ENCODE assay signal across 7 cellular contexts in the genomic region with DNA sequence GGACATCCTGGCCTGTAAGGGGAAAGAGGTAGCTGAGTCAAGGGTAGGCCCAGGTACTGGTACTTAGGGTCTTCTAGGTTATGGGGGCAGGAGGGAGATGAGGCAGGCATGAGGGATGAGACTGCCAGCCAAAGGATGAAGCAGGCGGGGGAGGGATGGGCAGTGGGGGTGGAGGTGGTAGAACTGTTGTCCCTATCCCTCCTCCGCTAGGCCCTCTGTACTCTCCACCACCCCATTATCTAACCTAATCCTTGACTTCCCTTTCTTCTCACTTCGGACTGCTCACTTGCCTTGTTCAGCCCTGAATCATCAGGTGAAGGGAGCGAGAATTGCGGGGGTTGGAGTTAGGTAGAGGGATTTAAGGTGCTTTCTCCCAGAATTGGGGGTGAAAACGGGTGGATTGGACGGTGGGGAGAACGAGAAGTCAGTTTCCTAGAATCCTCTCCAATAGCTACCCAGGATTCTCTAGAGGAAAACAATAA. TPM values are rescaled to one million over a fixed set of nuclear protein-coding genes. Genes with fewer than 3 reads are reported as not detected.
DNase-seq lines count a peak whose midpoint lies in the region; ATAC-seq, FAIRE-seq and TF ChIP-seq lines count a peak whose summit lies in the region.

No MANE protein-coding gene starts in this region.

- no peak for FAIRE-seq in small intestine (lab: Jason Lieb, UNC)

- ATAC-seq in WTC11 (no peak), HG02885 (IDR thresholded peaks at IDR 0.05; ENCODE audit: poor library complexity, unreplicated experiment) (no peak)

- H3K9me3 ChIP-seq in right atrium auricular region (no peaks in the 10 kb centered on the region), small intestine (ENCODE audit: control insufficient read depth, low read depth) (no peaks in the 10 kb centered on the region)

- 7 to 21% (median 9%) methylated on average over 7 to 8 of the region's 8 CpGs for WGBS in small intestine, 3 donors

- H3K27ac ChIP-seq in right atrium auricular region (peak overlapping the region; percentile 92 to 95), small intestine (ENCODE audit: low read depth in 1 of 2, low read length in 1 of 2) (peak overlapping the region; percentile 80 to 93)

- POLR2A ChIA-PET in WTC11 (lab: Charles Lee) = interaction anchor here (0.7 to 1.7 kb wide), 3 partner anchors 27 to 76 kb away, joined by 3 to 9 read pairs (median 3); a partner anchor contains a TSS

- peak overlapping the region; percentile 98 for H3K27ac Mint-ChIP-seq in WTC11

- CTCF ChIA-PET in WTC11 (lab: Charles Lee) = interaction anchor here (0.6 to 2.2 kb wide), 9 partner anchors 13 to 144 kb away, joined by 3 to 9 read pairs (median 3); a partner anchor contains a TSS

- H3K4me3 ChIP-seq in HFF-Myc (replicated peaks; ENCODE audit: low read depth, low read length) = peak overlapping the region; percentile 59
- peak overlapping the region; percentile 55 to 61 for H3K4me3 ChIP-seq in right atrium auricular region
- peak overlapping the region; percentile 57 to 60 for H3K4me3 ChIP-seq in small intestine (ENCODE audit: low read depth in 1 of 2, low read length in 2 of 2)

- H3K36me3 Mint-ChIP-seq in WTC11 = no peaks in the 10 kb centered on the region

- no peak for DNase-seq in HFF-Myc (ENCODE audit: extremely low read depth, low read depth)
- DNase-seq in WTC11 (ENCODE audit: low spot score) = no peak
- DNase-seq in right atrium auricular region (ENCODE audit: low spot score) = no peak
- DNase-seq in small intestine = no peak
- no peak for DNase-seq in NCI-H1105 treated with DMSO at 0.1 percent for 48 hours (lab: John Stamatoyannopoulos, UW)
- DNase-seq in NCI-H1417 treated with DMSO at 0.1 percent for 48 hours (lab: John Stamatoyannopoulos, UW) = no peak

- H3K4me1 ChIP-seq in right atrium auricular region (peaks cover 0 to 14% of the 10 kb centered on the region in 2 donors), small intestine (ENCODE audit: control insufficient read depth in 2 of 2, insufficient read depth in 1 of 2, low read depth in 1 of 2, low read length in 1 of 2) (peaks cover 0 to 2% of the 10 kb centered on the region in 2 donors)

- peaks cover 32% of the 10 kb centered on the region for H3K4me1 Mint-ChIP-seq in WTC11

- H3K4me3 Mint-ChIP-seq in WTC11 = peak overlapping the region; percentile 87

- H3K36me3 ChIP-seq in right atrium auricular region (peaks cover 4% of the 10 kb centered on the region), small intestine (ENCODE audit: control insufficient read depth in 2 of 2, insufficient read depth in 2 of 2, low read length in 2 of 2) (no peaks in the 10 kb centered on the region)

- TF ChIP-seq CTCF in HFF-Myc (IDR thresholded peaks at IDR 0.05; ENCODE audit: low read depth, low read length, missing control alignments) (no peak), WTC11 (IDR thresholded peaks at IDR 0.05) (no peak), right atrium auricular region (IDR thresholded peaks at IDR 0.05) (no peak)

- H3K9me3 Mint-ChIP-seq in WTC11 = no peaks in the 10 kb centered on the region

- H3K27me3 ChIP-seq in right atrium auricular region (no peaks in the 10 kb centered on the region), small intestine (ENCODE audit: control insufficient read depth in 2 of 2, insufficient read depth in 2 of 2, low read length in 2 of 2) (no peaks in the 10 kb centered on the region)

- H3K27me3 Mint-ChIP-seq in WTC11 (ENCODE audit: low read depth) = no peaks in the 10 kb centered on the region

TF ChIP-seq in WTC11, 78 proteins besides CTCF, POLR2A, EP300 and RAD21 (continues in another document):
- TF ChIP-seq ZBTB21 (CRISPR knock-in tag; IDR thresholded peaks at IDR 0.05; ENCODE audit: borderline replicate concordance) (no peak), HMGA2 (CRISPR knock-in tag; IDR thresholded peaks at IDR 0.05) (no peak), IRF2 (CRISPR knock-in tag; IDR thresholded peaks at IDR 0.05; ENCODE audit: borderline replicate concordance, low read depth) (no peak), GABPB1 (CRISPR knock-in tag; IDR thresholded peaks at IDR 0.05) (no peak), ZNF121 (CRISPR knock-in tag; IDR thresholded peaks at IDR 0.05) (no peak), NR1H2 (CRISPR knock-in tag; IDR thresholded peaks at IDR 0.05) (no peak), RORB (CRISPR knock-in tag; IDR thresholded peaks at IDR 0.05) (no peak)
- TF ChIP-seq, protein P1, sequence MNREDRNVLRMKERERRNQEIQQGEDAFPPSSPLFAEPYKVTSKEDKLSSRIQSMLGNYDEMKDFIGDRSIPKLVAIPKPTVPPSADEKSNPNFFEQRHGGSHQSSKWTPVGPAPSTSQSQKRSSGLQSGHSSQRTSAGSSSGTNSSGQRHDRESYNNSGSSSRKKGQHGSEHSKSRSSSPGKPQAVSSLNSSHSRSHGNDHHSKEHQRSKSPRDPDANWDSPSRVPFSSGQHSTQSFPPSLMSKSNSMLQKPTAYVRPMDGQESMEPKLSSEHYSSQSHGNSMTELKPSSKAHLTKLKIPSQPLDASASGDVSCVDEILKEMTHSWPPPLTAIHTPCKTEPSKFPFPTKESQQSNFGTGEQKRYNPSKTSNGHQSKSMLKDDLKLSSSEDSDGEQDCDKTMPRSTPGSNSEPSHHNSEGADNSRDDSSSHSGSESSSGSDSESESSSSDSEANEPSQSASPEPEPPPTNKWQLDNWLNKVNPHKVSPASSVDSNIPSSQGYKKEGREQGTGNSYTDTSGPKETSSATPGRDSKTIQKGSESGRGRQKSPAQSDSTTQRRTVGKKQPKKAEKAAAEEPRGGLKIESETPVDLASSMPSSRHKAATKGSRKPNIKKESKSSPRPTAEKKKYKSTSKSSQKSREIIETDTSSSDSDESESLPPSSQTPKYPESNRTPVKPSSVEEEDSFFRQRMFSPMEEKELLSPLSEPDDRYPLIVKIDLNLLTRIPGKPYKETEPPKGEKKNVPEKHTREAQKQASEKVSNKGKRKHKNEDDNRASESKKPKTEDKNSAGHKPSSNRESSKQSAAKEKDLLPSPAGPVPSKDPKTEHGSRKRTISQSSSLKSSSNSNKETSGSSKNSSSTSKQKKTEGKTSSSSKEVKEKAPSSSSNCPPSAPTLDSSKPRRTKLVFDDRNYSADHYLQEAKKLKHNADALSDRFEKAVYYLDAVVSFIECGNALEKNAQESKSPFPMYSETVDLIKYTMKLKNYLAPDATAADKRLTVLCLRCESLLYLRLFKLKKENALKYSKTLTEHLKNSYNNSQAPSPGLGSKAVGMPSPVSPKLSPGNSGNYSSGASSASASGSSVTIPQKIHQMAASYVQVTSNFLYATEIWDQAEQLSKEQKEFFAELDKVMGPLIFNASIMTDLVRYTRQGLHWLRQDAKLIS (CRISPR knock-in tag; IDR thresholded peaks at IDR 0.05; ENCODE audit: borderline replicate concordance) = no peak
- TF ChIP-seq, protein P2, sequence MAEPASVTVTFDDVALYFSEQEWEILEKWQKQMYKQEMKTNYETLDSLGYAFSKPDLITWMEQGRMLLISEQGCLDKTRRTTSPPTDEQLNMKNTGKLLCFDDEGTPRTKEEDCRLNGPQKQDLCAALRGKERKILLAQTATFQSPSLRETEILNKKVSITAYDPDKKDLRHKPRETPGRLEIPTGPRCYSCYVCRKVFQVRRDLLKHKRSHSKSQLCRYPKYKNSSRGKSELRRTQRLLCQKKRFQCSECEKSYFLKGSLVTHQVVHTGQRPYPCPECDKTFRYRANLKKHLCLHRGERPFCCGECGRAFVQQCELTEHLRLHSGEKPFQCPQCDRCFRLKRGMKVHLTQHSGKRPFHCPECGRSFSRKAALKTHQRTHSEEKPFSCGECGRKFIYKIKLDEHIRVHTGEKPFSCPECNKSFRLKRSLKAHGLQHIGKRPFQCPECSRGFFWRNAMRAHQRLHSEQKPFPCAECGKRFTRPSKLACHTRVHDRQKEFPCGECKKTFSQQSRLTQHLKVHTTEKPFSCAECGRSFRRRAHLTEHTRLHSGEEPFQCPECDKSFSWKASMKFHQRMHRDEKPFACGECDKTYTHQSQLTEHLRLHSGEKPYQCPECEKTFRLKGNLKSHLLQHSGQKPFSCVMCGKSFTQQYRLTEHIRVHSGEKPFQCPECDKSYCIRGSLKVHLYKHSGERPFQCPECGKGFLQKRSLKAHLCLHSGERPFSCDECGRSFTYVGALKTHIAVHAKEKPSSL (CRISPR knock-in tag; conservative IDR thresholded peaks at IDR 0.05) = no peak
- TF ChIP-seq, protein P3, sequence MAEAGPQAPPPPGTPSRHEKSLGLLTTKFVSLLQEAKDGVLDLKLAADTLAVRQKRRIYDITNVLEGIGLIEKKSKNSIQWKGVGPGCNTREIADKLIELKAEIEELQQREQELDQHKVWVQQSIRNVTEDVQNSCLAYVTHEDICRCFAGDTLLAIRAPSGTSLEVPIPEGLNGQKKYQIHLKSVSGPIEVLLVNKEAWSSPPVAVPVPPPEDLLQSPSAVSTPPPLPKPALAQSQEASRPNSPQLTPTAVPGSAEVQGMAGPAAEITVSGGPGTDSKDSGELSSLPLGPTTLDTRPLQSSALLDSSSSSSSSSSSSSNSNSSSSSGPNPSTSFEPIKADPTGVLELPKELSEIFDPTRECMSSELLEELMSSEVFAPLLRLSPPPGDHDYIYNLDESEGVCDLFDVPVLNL (CRISPR knock-in tag; IDR thresholded peaks at IDR 0.05; ENCODE audit: borderline replicate concordance, low read depth) = no peak

RNA-seq across cellular contexts. Expression of a gene that starts 0.6 kb away (rescaled TPM):
- total RNA-seq in WTC11 (2021) (46.7 to 58.0 TPM (median 57.5 TPM) in 3 replicates), right atrium auricular region (10 to 100 TPM; 14.5 to 18.4 TPM)
- polyA plus RNA-seq in small intestine = 10 to 100 TPM; 20.8 to 41.4 (median 20.8) TPM

RNA-seq across cellular contexts. Expression of a gene that starts 5.4 kb away (rescaled TPM):
- total RNA-seq in WTC11 (2021) = 2.9 to 3.0 TPM (median 2.9 TPM) in 3 replicates
- total RNA-seq in right atrium auricular region = not detected
- polyA plus RNA-seq in small intestine = under 1 TPM in 1 of 3 donors, not detected in 2; 0.57 TPM

RNA-seq across cellular contexts. Expression of a gene that starts 17.4 kb away (rescaled TPM):
- total RNA-seq in WTC11 (2021) = 171 to 193 TPM (median 192 TPM) in 3 replicates
- total RNA-seq in right atrium auricular region = 10 to 100 TPM; 37.0 to 55.2 TPM
- 100 to 1,000 TPM in 2 of 3 donors, 10 to 100 TPM in 1; 80.0 to 156 (median 112) TPM for polyA plus RNA-seq in small intestine

RNA-seq across cellular contexts. Expression of a gene that starts 26.7 kb away (rescaled TPM):
- total RNA-seq in WTC11 (2021) (53.2 to 54.5 TPM (median 54.5 TPM) in 3 replicates), right atrium auricular region (10 to 100 TPM; 28.3 to 41.0 TPM)
- polyA plus RNA-seq in small intestine = 10 to 100 TPM; 28.9 to 49.6 (median 35.7) TPM

RNA-seq across cellular contexts. Expression of a gene that starts 29.4 kb away (rescaled TPM):
- total RNA-seq in WTC11 (2021) (0.11 TPM in 1 of 3 replicates, not detected in the others), right atrium auricular region (not detected)
- polyA plus RNA-seq in small intestine = not detected
